In genomic region chr11:111601636-111601978, GRCh38 we compare ENCODE assay signal across 8 cellular contexts. TPM values are rescaled to one million over a fixed set of nuclear protein-coding genes. Genes with fewer than 3 reads are reported as not detected.
DNase-seq lines count a peak whose midpoint lies in the region; ATAC-seq and TF ChIP-seq lines count a peak whose summit lies in the region.

No MANE protein-coding gene starts in this region.

- peak overlapping the region; percentile 77 for H3K4me2 ChIP-seq in Loucy (ENCODE audit: low read depth, low read length, poor library complexity, severe bottlenecking)

- H3K36me3 ChIP-seq in BE2C (no peaks in the 10 kb centered on the region), Loucy (ENCODE audit: insufficient read depth, low read length) (no peaks in the 10 kb centered on the region)

- no peaks in the 10 kb centered on the region for H3F3A ChIP-seq in Loucy (ENCODE audit: low read depth)

- H3K9me3 Mint-ChIP-seq in nephron, result no peaks in the 10 kb centered on the region

- H3K27me3 ChIP-seq in BE2C, result no peaks in the 10 kb centered on the region; the same call in 1 of the 2 replicates
- H3K27me3 ChIP-seq in Loucy (ENCODE audit: insufficient read depth, low read length, poor library complexity, severe bottlenecking), result no peaks in the 10 kb centered on the region
- no peaks in the 10 kb centered on the region for H3K27me3 ChIP-seq in dorsolateral prefrontal cortex

- H3K27ac ChIP-seq in dorsolateral prefrontal cortex, result peak overlapping the region; percentile 47 to 100 (median 98)

- peak overlapping the region; percentile 90 for H2AFZ ChIP-seq in Loucy (ENCODE audit: low read length)

- H3K9ac ChIP-seq in Loucy (ENCODE audit: low read depth, low read length, poor library complexity, severe bottlenecking), result peak overlapping the region; percentile 74

- peaks cover 25% of the 10 kb centered on the region for H4K20me1 ChIP-seq in Loucy (ENCODE audit: insufficient read depth, low read length, poor library complexity, severe bottlenecking)

- H3K9me2 ChIP-seq in Loucy (replicated peaks; ENCODE audit: low read depth, low read length), result no peaks in the 10 kb centered on the region

- ATAC-seq in HG02759 (IDR thresholded peaks at IDR 0.05; ENCODE audit: unreplicated experiment) (no peak), GM19455 (IDR thresholded peaks at IDR 0.05; ENCODE audit: unreplicated experiment) (no peak)

- H3K4me3 ChIP-seq in BE2C (ENCODE audit: low read depth, low read length) (peak overlapping the region; percentile 36), Loucy (ENCODE audit: low read length, poor library complexity, severe bottlenecking) (peak overlapping the region; percentile 72), dorsolateral prefrontal cortex (peak overlapping the region; percentile 45 to 100 (median 95))

- no peak for TF ChIP-seq CTCF in BE2C (IDR thresholded peaks at IDR 0.05; ENCODE audit: low read depth, low read length)
- no peak for TF ChIP-seq CTCF in Loucy (conservative IDR thresholded peaks at IDR 0.05; ENCODE audit: low read length)
- TF ChIP-seq CTCF in dorsolateral prefrontal cortex (IDR thresholded peaks at IDR 0.05 in 54 of 56, conservative IDR thresholded peaks at IDR 0.05 in 2 of 56; ENCODE audit: low read depth in 1 of 56, partially characterized antibody in 56 of 56), result no peak
- no peak for TF ChIP-seq CTCF in nephron (IDR thresholded peaks at IDR 0.05; ENCODE audit: unreplicated experiment in 3 of 3)

- peaks cover 38% of the 10 kb centered on the region for H3K79me2 ChIP-seq in Loucy (ENCODE audit: insufficient read depth, low read length)

- H3K4me1 Mint-ChIP-seq in nephron, result peaks cover 37% of the 10 kb centered on the region

- H3K9me3 ChIP-seq in BE2C, result no peaks in the 10 kb centered on the region
- H3K9me3 ChIP-seq in Loucy (ENCODE audit: insufficient read depth, low read depth, low read length), result no peaks in the 10 kb centered on the region

- no peaks in the 10 kb centered on the region for H3K27me3 Mint-ChIP-seq in nephron (ENCODE audit: low read depth)

- intact Hi-C loops in dorsolateral prefrontal cortex (cut with DNase I), result loop anchor here (5.0 kb wide), 2 partner anchors 149 to 241 kb away; no protein-coding TSS in a partner anchor

- DNase-seq in BE2C (no peak), dorsolateral prefrontal cortex (no peak), GDM1 (lab: John Stamatoyannopoulos, UW) (no peak)
- DNase-seq in activated CD4-positive, alpha-beta T cell treated with anti-CD3 and anti-CD28 coated beads for 1 hour, result no peak

- no peaks in the 10 kb centered on the region for H3K36me3 Mint-ChIP-seq in nephron (ENCODE audit: low read depth)

- H3K4me3 Mint-ChIP-seq in nephron, result peak overlapping the region; percentile 86 to 91 (median 89)

- peak overlapping the region; percentile 59 to 78 (median 66) for H3K27ac Mint-ChIP-seq in nephron

- H3K4me1 ChIP-seq in BE2C (no peaks in the 10 kb centered on the region), Loucy (ENCODE audit: insufficient read depth, low read length, poor library complexity, severe bottlenecking) (peaks cover 27% of the 10 kb centered on the region)

RNA-seq across cellular contexts. Expression of gene SIK2, which starts 0.6 kb away (rescaled TPM):
- polyA plus RNA-seq in BE2C (2012; ENCODE audit: insufficient read depth, insufficient read length, low read depth), result 9.6 TPM
- 10 to 100 TPM; 33.1 to 72.4 (median 50.6) TPM for total RNA-seq in dorsolateral prefrontal cortex

Comparison
In these comparisons a context has a peak if more than half of its experiments do, and no peak if none do; other contexts are left out.
1. H3K4me3 ChIP-seq: peak in every context shown above with its lines; median percentile 95 in dorsolateral prefrontal cortex; 72 in Loucy; 36 in BE2C.